7 cellular contexts compared by ENCODE assay signal in genomic region chr4:183100298-183100599, GRCh38. TPM values are rescaled to one million over a fixed set of nuclear protein-coding genes. Genes with fewer than 3 reads are reported as not detected.
DNase-seq lines count a peak whose midpoint lies in the region; ATAC-seq, FAIRE-seq and TF ChIP-seq lines count a peak whose summit lies in the region.

No MANE protein-coding gene starts in this region.

- H4K20me1 ChIP-seq in IMR-90 (ENCODE audit: insufficient read depth, low read length), result peaks cover 17% of the 10 kb centered on the region
- no peaks in the 10 kb centered on the region for H4K20me1 ChIP-seq in K562 (replicated peaks; ENCODE audit: control insufficient read depth, insufficient read depth, low read length)

- peak overlapping the region; percentile 54; the same call in 1 of the 2 replicates for H3K4ac ChIP-seq in IMR-90 (ENCODE audit: low read depth, low read length)

- H3K9me1 ChIP-seq in IMR-90 (ENCODE audit: insufficient read depth, low read length) (peaks cover 9% of the 10 kb centered on the region), K562 (ENCODE audit: control insufficient read depth, insufficient read depth, low read length) (no peaks in the 10 kb centered on the region)

- H3K36me3 ChIP-seq in IMR-90 (ENCODE audit: control insufficient read depth, insufficient read depth, low read length) (no peaks in the 10 kb centered on the region), K562 (ENCODE audit: control insufficient read depth, insufficient read depth, low read length) (no peaks in the 10 kb centered on the region), kidney epithelial cell (ENCODE audit: control insufficient read depth, insufficient read depth, low read length) (no peaks in the 10 kb centered on the region), stomach smooth muscle (ENCODE audit: control insufficient read depth in 2 of 2, insufficient read depth in 2 of 2, low read length in 2 of 2) (no peaks in the 10 kb centered on the region)

- H2AFZ ChIP-seq in IMR-90 (replicated peaks; ENCODE audit: low read length, poor library complexity) (no peak overlapping the region), K562 (ENCODE audit: low read depth, low read length) (no peak overlapping the region)

- no CpG with 5 or more reads among the region's 3 CpGs for WGBS in IMR-90 (ENCODE audit: extremely low coverage in 2 of 2, insufficient read length in 1 of 2), 2 experiments
- 2% methylated on average over 3 of the region's 3 CpGs for WGBS in K562 (ENCODE audit: insufficient coverage, low coverage, missing lambda C conversion rate)

- no peak for TF ChIP-seq RAD21 in IMR-90 (IDR thresholded peaks at IDR 0.05; ENCODE audit: low read length)
- TF ChIP-seq RAD21 in K562 (CRISPR knock-in tag; conservative IDR thresholded peaks at IDR 0.05 in 1 of 2, IDR thresholded peaks at IDR 0.05 in 1 of 2), result no peak

- H4K5ac ChIP-seq in IMR-90 (ENCODE audit: low read depth, low read length), result no peak overlapping the region; the same call in 1 of the 2 replicates

- no peak overlapping the region for H2BK15ac ChIP-seq in IMR-90 (ENCODE audit: low read depth, low read length)

- H2BK120ac ChIP-seq in IMR-90 (ENCODE audit: low read depth, low read length), result no peak overlapping the region

- H3K27me3 ChIP-seq in IMR-90 (ENCODE audit: control insufficient read depth, insufficient read depth, low read length), result no peaks in the 10 kb centered on the region
- no peaks in the 10 kb centered on the region for H3K27me3 ChIP-seq in K562 (ENCODE audit: control insufficient read depth in 2 of 2, insufficient read depth in 2 of 2, low read length in 2 of 2)
- H3K27me3 ChIP-seq in kidney epithelial cell (ENCODE audit: control insufficient read depth, insufficient read depth, low read length), result no peaks in the 10 kb centered on the region
- no peaks in the 10 kb centered on the region for H3K27me3 ChIP-seq in stomach smooth muscle (ENCODE audit: control insufficient read depth in 1 of 2, insufficient read depth in 2 of 2, low read length in 2 of 2)

- peak overlapping the region; percentile 89 for H3K14ac ChIP-seq in IMR-90 (replicated peaks; ENCODE audit: low read depth, low read length)

- peak overlapping the region; percentile 78 for H3K9ac ChIP-seq in IMR-90 (ENCODE audit: low read depth, low read length)
- H3K9ac ChIP-seq in K562 (ENCODE audit: insufficient read depth in 1 of 2, low read depth in 2 of 2, low read length in 2 of 2), result peak overlapping the region; percentile 82 to 99; a peak in 3 of 4 replicates
- peak overlapping the region; percentile 76 for H3K9ac ChIP-seq in stomach smooth muscle (ENCODE audit: low read length in 2 of 2)

- H3K9me3 ChIP-seq in IMR-90 (ENCODE audit: control insufficient read depth, insufficient read depth, low read length) (no peaks in the 10 kb centered on the region), K562 (replicated peaks; ENCODE audit: control insufficient read depth, insufficient read depth, low read depth, low read length) (no peaks in the 10 kb centered on the region), stomach smooth muscle (ENCODE audit: control insufficient read depth in 2 of 2, low read length in 2 of 2) (no peaks in the 10 kb centered on the region)

- no peak for FAIRE-seq in K562 (lab: Jason Lieb, UNC)

- POLR2A ChIA-PET in IMR-90 (lab: Charles Lee; ENCODE audit: unreplicated experiment), result no interaction called here
- POLR2A ChIA-PET in K562 (lab: Yijun Ruan, JAX), result interaction anchor here (0.6 kb wide), 1 partner anchor 10 kb away, joined by 3 read pairs; no protein-coding TSS in a partner anchor

- no TSS peak for BruUV-seq in IMR-90 (replicated peaks; lab: Mats Ljungman, UMichigan)
- BruUV-seq in K562 (replicated peaks; lab: Mats Ljungman, UMichigan), result no TSS peak

- H3K4me3 ChIP-seq in IMR-90 (ENCODE audit: insufficient read depth, low read depth, low read length) (peak overlapping the region; percentile 90), K562 (peak overlapping the region; percentile 85), kidney epithelial cell (ENCODE audit: low read depth, low read length) (peak overlapping the region; percentile 88), stomach smooth muscle (ENCODE audit: low read length in 2 of 2) (peak overlapping the region; percentile 68 to 88)

- peaks cover 46% of the 10 kb centered on the region for H3K79me2 ChIP-seq in K562 (ENCODE audit: control insufficient read depth, insufficient read depth, low read length)

- no peak for DNase-seq in IMR-90
- no peak for DNase-seq in K562 (ENCODE audit: extremely low read depth in 1 of 4, low spot score in 3 of 4)
- DNase-seq in kidney epithelial cell (ENCODE audit: low read depth), result no peak
- no peak for DNase-seq in NCI-H1436 treated with DMSO at 0.1 percent for 48 hours (lab: John Stamatoyannopoulos, UW)
- no peak for DNase-seq in HT-29 (ENCODE audit: low spot score)
- no peak for DNase-seq in posterior cingulate gyrus

- peak overlapping the region; percentile 95 for H3K23ac ChIP-seq in IMR-90 (ENCODE audit: low read depth, low read length)

- H2AK5ac ChIP-seq in IMR-90 (ENCODE audit: low read depth, low read length), result no peak overlapping the region

- TF ChIP-seq CTCF in IMR-90 (conservative IDR thresholded peaks at IDR 0.05; ENCODE audit: low read depth, low read length), result no peak
- no peak for TF ChIP-seq CTCF in K562 (IDR thresholded peaks at IDR 0.05 in 2 of 3, conservative IDR thresholded peaks at IDR 0.05 in 1 of 3; ENCODE audit: insufficient read depth in 2 of 3, low read depth in 1 of 3, low read length in 3 of 3)
- no peak for TF ChIP-seq CTCF in kidney epithelial cell (IDR thresholded peaks at IDR 0.05; ENCODE audit: insufficient read depth, low read length, poor library complexity, severe bottlenecking)

- TF ChIP-seq POLR2A in IMR-90 (IDR thresholded peaks at IDR 0.05; ENCODE audit: low read depth, low read length) (no peak), K562 (conservative IDR thresholded peaks at IDR 0.05) (no peak)

- no peak overlapping the region for H2AK9ac ChIP-seq in IMR-90 (replicated peaks; ENCODE audit: low read depth, low read length, poor library complexity)

- H2BK5ac ChIP-seq in IMR-90 (ENCODE audit: low read depth, low read length, poor library complexity, severe bottlenecking), result peak overlapping the region; percentile 83

- peak overlapping the region in 1 of 2 experiments; percentile 21; a peak in 1 of 4 replicates for H4K8ac ChIP-seq in IMR-90 (ENCODE audit: low read depth in 2 of 2, low read length in 2 of 2)

- intact Hi-C loops in IMR-90 (cut with micrococcal nuclease), result loop anchor here (2.0 to 5.0 kb wide), 2 partner anchors 15 to 42 kb away; no protein-coding TSS in a partner anchor
- intact Hi-C loops in K562 (cut with micrococcal nuclease), result no loop called here
- intact Hi-C loops in posterior cingulate gyrus (cut with DNase I), result no loop called here

- peak overlapping the region; percentile 57; the same call in 1 of the 2 replicates for H3K56ac ChIP-seq in IMR-90 (ENCODE audit: extremely low read depth, insufficient read depth, low read length)

- no peak overlapping the region for H4K91ac ChIP-seq in IMR-90 (ENCODE audit: insufficient read depth, low read depth, low read length)

- CTCF ChIA-PET in IMR-90 (lab: Yijun Ruan, JAX) (no interaction called here), K562 (lab: Yijun Ruan, JAX; ENCODE audit: low intra/inter-chr PET ratio) (interaction anchor here (0.6 kb wide), 1 partner anchor 30 kb away, joined by 5 read pairs; no protein-coding TSS in a partner anchor)

- peaks cover 4% of the 10 kb centered on the region for H3K4me1 ChIP-seq in IMR-90 (ENCODE audit: control insufficient read depth, insufficient read depth, low read length)
- H3K4me1 ChIP-seq in K562 (replicated peaks in 1 of 2; ENCODE audit: control insufficient read depth in 2 of 2, insufficient read depth in 2 of 2, low read length in 2 of 2), result peaks cover 10 to 29% of the 10 kb centered on the region in 2 experiments; a peak in 4 of 5 replicates
- peaks cover 13% of the 10 kb centered on the region for H3K4me1 ChIP-seq in stomach smooth muscle (ENCODE audit: control insufficient read depth, insufficient read depth, low read length)

- in situ Hi-C loops in IMR-90 (cut with MboI; ENCODE audit: low sequenced_read_pairs) (no loop called here), K562 (cut with MboI) (no loop called here)

- dilution Hi-C loops in IMR-90 (cut with HindIII; ENCODE audit: low sequenced_read_pairs, unreplicated experiment), result no loop called here

- H3K4me2 ChIP-seq in IMR-90 (ENCODE audit: low read depth, low read length), result peak overlapping the region; percentile 85
- H3K4me2 ChIP-seq in K562 (ENCODE audit: insufficient read depth, low read length), result peak overlapping the region; percentile 77

- H3K18ac ChIP-seq in IMR-90 (ENCODE audit: low read depth, low read length), result peak overlapping the region; percentile 74

- H2BK20ac ChIP-seq in IMR-90 (ENCODE audit: low read depth, low read length), result no peak overlapping the region; the same call in 1 of the 2 replicates

- ATAC-seq in IMR-90 (ENCODE audit: low read depth) (no peak), K562 (no peak)

- H3K79me1 ChIP-seq in IMR-90 (ENCODE audit: low read depth in 1 of 2, low read length in 2 of 2), result peaks cover 0 to 35% of the 10 kb centered on the region in 2 experiments; a peak in 2 of 4 replicates

- no peak for TF ChIP-seq EP300 in K562 (IDR thresholded peaks at IDR 0.05; ENCODE audit: low read length)

- peak overlapping the region; percentile 79; the same call in 1 of the 2 replicates for H3K27ac ChIP-seq in IMR-90 (ENCODE audit: insufficient read depth, low read length)
- H3K27ac ChIP-seq in K562 (ENCODE audit: extremely low read depth, low read depth, low read length), result peak overlapping the region; percentile 86; the same call in 1 of the 3 replicates
- no peak overlapping the region for H3K27ac ChIP-seq in stomach smooth muscle (ENCODE audit: low read length)

RNA-seq across cellular contexts. Expression of gene WWC2, which starts 1.2 kb away (rescaled TPM):
- total RNA-seq in IMR-90 (2012; rRNA removed), result 27.4 and 28.1 TPM in 2 replicates
- polyA plus RNA-seq in IMR-90 (2012; rRNA removed), result 25.0 and 26.6 TPM in 2 replicates
- polyA plus RNA-seq in IMR-90 (2012; cell fraction: cytosol; rRNA removed), result 8.8 and 32.0 TPM in 2 replicates
- 15.1 and 50.3 TPM in 2 replicates for polyA plus RNA-seq in IMR-90 (2012; cell fraction: nucleus; rRNA removed; ENCODE audit: low replicate concordance)
- 4.6 and 29.4 TPM in 2 replicates for total RNA-seq in K562 (2011; cell fraction: chromatin; rRNA removed; ENCODE audit: low replicate concordance)
- total RNA-seq in K562 (2011; cell fraction: nucleolus; rRNA removed), result 2.0 and 3.8 TPM in 2 replicates
- total RNA-seq in K562 (2011; cell fraction: nucleoplasm; rRNA removed), result 9.3 and 9.9 TPM in 2 replicates
- 19.3 and 21.1 TPM in 2 replicates for total RNA-seq in K562 (2014; rRNA removed)
- 21.6 and 25.9 TPM in 2 replicates for total RNA-seq in K562 (2014; rRNA removed; fragmentation: Illumina TruSeq; extraction: Trizol)
- 23.8 and 25.5 TPM in 2 replicates for total RNA-seq in K562 (2015; rRNA removed; fragmentation: Illumina TruSeq; extraction: Trizol)
- total RNA-seq in K562 (2021), result 36.8 and 39.4 TPM in 2 replicates
- 3.7 and 11.8 TPM in 2 replicates for polyA plus RNA-seq in K562 (2011; rRNA removed)
- polyA plus RNA-seq in K562 (2011; cell fraction: cytosol; rRNA removed), result 1.2 and 6.5 TPM in 2 replicates
- 5.6 and 25.8 TPM in 2 replicates for polyA plus RNA-seq in K562 (2011; cell fraction: nucleus; rRNA removed)
- polyA plus RNA-seq in K562 (2012), result 11.4 and 14.0 TPM in 2 replicates
- polyA plus RNA-seq in K562 (2014; fragmentation: Illumina TruSeq; extraction: Trizol), result 18.9 and 19.6 TPM in 2 replicates
- polyA plus RNA-seq in K562 (2014; fragmentation: Nextera tagmentation; extraction: Ambion mirVana), result 1 to 10 TPM; 3.9 to 5.6 TPM
- 13.1 and 13.6 TPM in 2 replicates for polyA plus RNA-seq in K562 (2014; rRNA removed)
- polyA minus RNA-seq in K562 (2011; rRNA and poly(A)+ RNA removed), result 5.0 and 26.1 TPM in 2 replicates
- 2.3 and 15.6 TPM in 2 replicates for polyA minus RNA-seq in K562 (2011; cell fraction: cytosol; rRNA and poly(A)+ RNA removed)
- polyA minus RNA-seq in K562 (2011; cell fraction: nucleus; rRNA and poly(A)+ RNA removed), result 5.1 and 31.1 TPM in 2 replicates
- total RNA-seq in kidney epithelial cell, result 29.0 and 30.2 TPM in 2 replicates
- 11.5 and 13.0 TPM in 2 replicates for total RNA-seq in HT-29 (2014; rRNA removed; shearing (Covaris generic))
